ENCODE assay signal across 8 cellular contexts in genomic region chr10:58577394-58577793, GRCh38.
DNase-seq lines count a peak whose midpoint lies in the region; ATAC-seq and TF ChIP-seq lines count a peak whose summit lies in the region.
"Had no signal": no experiment of that assay in that cellular context is flagged by ENCODE, and none has a peak within 500 bp of the region (broad histone marks: within the 10 kb centered on the region; RNA-seq: fewer than 3 reads in every experiment).

No MANE protein-coding gene starts in this region.

- DNase-seq in KBM-7 (peak; percentile 69), lower lobe of right lung (no peak), upper lobe of right lung (no peak), dorsolateral prefrontal cortex (no peak)
- DNase-seq: stimulated activated naive CD8-positive, alpha-beta T cell treated with anti-CD3 and anti-CD28 coated beads, Interleukin-15, amount 100 ng/mL, for 72 hours had no signal

- no peaks in the 10 kb centered on the region for H3K27me3 Mint-ChIP-seq in brain
- H3K27me3 Mint-ChIP-seq: stimulated activated naive CD8-positive, alpha-beta T cell treated with anti-CD3 and anti-CD28 coated beads, Interleukin-15, amount 100 ng/mL, for 72 hours had no signal

- H3K9me3 ChIP-seq in lower lobe of right lung (no peaks in the 10 kb centered on the region), upper lobe of right lung (no peaks in the 10 kb centered on the region)

- intact Hi-C loops in lower lobe of right lung (cut with DNase I) (no loop called here), upper lobe of right lung (cut with DNase I) (no loop called here), dorsolateral prefrontal cortex (cut with DNase I) (no loop called here)

- H3K36me3 ChIP-seq in lower lobe of right lung (no peaks in the 10 kb centered on the region), upper lobe of right lung (no peaks in the 10 kb centered on the region)

- no peak overlapping the region for H3K4me3 ChIP-seq in lower lobe of right lung
- no peak overlapping the region for H3K4me3 ChIP-seq in upper lobe of right lung
- H3K4me3 ChIP-seq in dorsolateral prefrontal cortex: no peak overlapping the region

- H3K4me3 Mint-ChIP-seq in brain: no peak overlapping the region
- H3K4me3 Mint-ChIP-seq: stimulated activated naive CD8-positive, alpha-beta T cell treated with anti-CD3 and anti-CD28 coated beads, Interleukin-15, amount 100 ng/mL, for 72 hours had no signal

- ATAC-seq in lower lobe of right lung: peak; percentile 51 to 61
- ATAC-seq in upper lobe of right lung: peak; percentile 70
- ATAC-seq in HG02970 (IDR thresholded peaks at IDR 0.05; ENCODE audit: low FRiP score, unreplicated experiment): no peak
- no peak for ATAC-seq in GM18873 (IDR thresholded peaks at IDR 0.05; ENCODE audit: low FRiP score, unreplicated experiment)
- ATAC-seq: stimulated activated naive CD8-positive, alpha-beta T cell treated with anti-CD3 and anti-CD28 coated beads, Interleukin-15, amount 100 ng/mL, for 72 hours had no signal

- H3K27me3 ChIP-seq in lower lobe of right lung (ENCODE audit: low read depth): no peaks in the 10 kb centered on the region
- no peaks in the 10 kb centered on the region for H3K27me3 ChIP-seq in upper lobe of right lung
- H3K27me3 ChIP-seq in dorsolateral prefrontal cortex: no peaks in the 10 kb centered on the region

- TF ChIP-seq CTCF in brain (conservative IDR thresholded peaks at IDR 0.05): no peak
- no peak for TF ChIP-seq CTCF in lower lobe of right lung (IDR thresholded peaks at IDR 0.05)
- TF ChIP-seq CTCF in upper lobe of right lung (IDR thresholded peaks at IDR 0.05): no peak
- no peak for TF ChIP-seq CTCF in dorsolateral prefrontal cortex (IDR thresholded peaks at IDR 0.05 in 54 of 56, conservative IDR thresholded peaks at IDR 0.05 in 2 of 56; ENCODE audit: low read depth in 1 of 56, partially characterized antibody in 56 of 56)

- in situ Hi-C loops in KBM-7 (cut with MboI; ENCODE audit: low pct_unique_long_range_greater_than_20kb, low sequenced_read_pairs): no loop called here

- H3K27ac ChIP-seq in lower lobe of right lung (no peak overlapping the region), upper lobe of right lung (peak overlapping the region; percentile 43), dorsolateral prefrontal cortex (peak overlapping the region in 6 of 59 donors; percentile 7 to 52 (median 36))

- H3K9me3 Mint-ChIP-seq in brain: peaks cover 0 to 5% (median 2%) of the 10 kb centered on the region in 5 experiments
- H3K9me3 Mint-ChIP-seq: stimulated activated naive CD8-positive, alpha-beta T cell treated with anti-CD3 and anti-CD28 coated beads, Interleukin-15, amount 100 ng/mL, for 72 hours had no signal

- H3K4me1 ChIP-seq in lower lobe of right lung: peaks cover 27% of the 10 kb centered on the region
- H3K4me1 ChIP-seq in upper lobe of right lung: peaks cover 8% of the 10 kb centered on the region

- H3K4me1 Mint-ChIP-seq in brain: peaks cover 29% of the 10 kb centered on the region
- H3K4me1 Mint-ChIP-seq: stimulated activated naive CD8-positive, alpha-beta T cell treated with anti-CD3 and anti-CD28 coated beads, Interleukin-15, amount 100 ng/mL, for 72 hours had no signal

- H3K36me3 Mint-ChIP-seq in brain: peaks cover under 1% of the 10 kb centered on the region

- H3K27ac Mint-ChIP-seq in brain: peak overlapping the region in 3 of 5 experiments; percentile 22 to 54 (median 45)
- H3K27ac Mint-ChIP-seq: stimulated activated naive CD8-positive, alpha-beta T cell treated with anti-CD3 and anti-CD28 coated beads, Interleukin-15, amount 100 ng/mL, for 72 hours had no signal

Comparison
In these comparisons a context has a peak if more than half of its experiments do, and no peak if none do; other contexts are left out.
1. ATAC-seq: peak in lower lobe of right lung (2 of 2) and upper lobe of right lung (single experiment); none in HG02970 (single experiment) and GM18873 (single experiment).